ENCODE assay signal across 14 cellular contexts in genomic region chr7:50821457-50821977, GRCh38. TPM values are rescaled to one million over a fixed set of nuclear protein-coding genes. Genes with fewer than 3 reads are reported as not detected.
DNase-seq lines count a peak whose midpoint lies in the region; ATAC-seq, FAIRE-seq and TF ChIP-seq lines count a peak whose summit lies in the region.
"Had no signal": no experiment of that assay in that cellular context is flagged by ENCODE, and none has a peak within 500 bp of the region (broad histone marks: within the 10 kb centered on the region; RNA-seq: fewer than 3 reads in every experiment).

No MANE protein-coding gene starts in this region.

- H3K4ac ChIP-seq in mesenchymal stem cell (ENCODE audit: low read depth in 1 of 2, low read length in 2 of 2) = no peak overlapping the region

- H3K4me3 ChIP-seq in A549 (no peak overlapping the region), HCT116 (replicated peaks in 1 of 2; ENCODE audit: low read depth in 1 of 2, low read length in 2 of 2) (no peak overlapping the region), mesenchymal stem cell (ENCODE audit: insufficient read depth in 1 of 2, low read depth in 1 of 2, low read length in 2 of 2) (no peak overlapping the region)
- H3K4me3 ChIP-seq: BLaER1 had no signal

- H2BK12ac ChIP-seq in mesenchymal stem cell (ENCODE audit: low read length in 2 of 2) = no peak overlapping the region

- H4K91ac ChIP-seq in mesenchymal stem cell (ENCODE audit: low read length) = no peak overlapping the region

- WGBS in A549 (ENCODE audit: missing lambda C conversion rate) = 12% methylated on average over 11 of the region's 11 CpGs
- 77% methylated on average over 11 of the region's 11 CpGs for WGBS in mesenchymal stem cell

- H3K9ac ChIP-seq in HCT116 (ENCODE audit: low read length) = no peak overlapping the region
- no peak overlapping the region for H3K9ac ChIP-seq in mesenchymal stem cell (ENCODE audit: low read length)
- H3K9ac ChIP-seq: BLaER1 had no signal

- DNase-seq in A549 (ENCODE audit: low read depth in 1 of 2, low spot score in 1 of 2) = peak in 1 of 2 experiments; percentile 84
- no peak for DNase-seq in HCT116 (ENCODE audit: low read depth, low spot score)
- DNase-seq in SW480 (ENCODE audit: low spot score) = peak; percentile 33
- DNase-seq in mesenchymal stem cell = peak; percentile 55
- DNase-seq in AG08396 (ENCODE audit: low spot score) = no peak
- DNase-seq in effector memory CD8-positive, alpha-beta T cell = no peak
- DNase-seq: activated naive CD4-positive, alpha-beta T cell treated with anti-CD3 and anti-CD28 coated beads, Interleukin-2, amount 50 U/mL, for 16 hours; left colon; NCI-H1694 had no signal

- no peak for FAIRE-seq in A549 (lab: Jason Lieb, UNC)
- FAIRE-seq: G401.6 had no signal

- peaks cover 0 to 1% of the 10 kb centered on the region in 2 donors for H3K4me1 Mint-ChIP-seq in effector memory CD8-positive, alpha-beta T cell (ENCODE audit: low read depth in 2 of 2)
- H3K4me1 Mint-ChIP-seq: stimulated activated memory B cell treated with anti-CD40 and anti-IgM and Interleukin-4, amounts not matched to agents 10 μg/mL and 1 μg/mL and 100 μg/mL, for 72 hours had no signal

- H3K79me2 ChIP-seq in HCT116 (ENCODE audit: insufficient read depth, low read length) = no peaks in the 10 kb centered on the region

- no peaks in the 10 kb centered on the region for H3K9me2 ChIP-seq in HCT116 (ENCODE audit: insufficient read depth)

- H3K27ac ChIP-seq in A549 (peak overlapping the region; percentile 62 to 77), HCT116 (ENCODE audit: low read depth, low read length) (no peak overlapping the region), mesenchymal stem cell (ENCODE audit: low read length, poor library complexity, severe bottlenecking) (no peak overlapping the region)
- H3K27ac ChIP-seq: BLaER1 had no signal

- no peak for TF ChIP-seq EP300 in A549 (IDR thresholded peaks at IDR 0.05)

- H3K9me3 ChIP-seq in A549 = no peaks in the 10 kb centered on the region
- no peaks in the 10 kb centered on the region for H3K9me3 ChIP-seq in HCT116 (ENCODE audit: control insufficient read depth in 1 of 2, insufficient read depth in 1 of 2, low read depth in 1 of 2, low read length in 2 of 2)
- H3K9me3 ChIP-seq in mesenchymal stem cell (ENCODE audit: control insufficient read depth, low read length) = no peaks in the 10 kb centered on the region
- H3K9me3 ChIP-seq: BLaER1 had no signal

- H3K23ac ChIP-seq in mesenchymal stem cell (ENCODE audit: low read length in 2 of 2) = no peak overlapping the region

- H2AK5ac ChIP-seq in mesenchymal stem cell (ENCODE audit: low read length, severe bottlenecking) = no peak overlapping the region

- POLR2A ChIA-PET in A549 (lab: Yijun Ruan, JAX) (interaction anchor here (0.6 to 1.8 kb wide), 4 partner anchors 18 to 161 kb away, joined by 3 to 5 read pairs (median 4); no protein-coding TSS in a partner anchor), HCT116 (lab: Charles Lee) (no interaction called here)

- no TSS peak for BruUV-seq in HCT116 (replicated peaks; lab: Mats Ljungman, UMichigan)

- no peaks in the 10 kb centered on the region for H3K36me3 ChIP-seq in HCT116 (ENCODE audit: control insufficient read depth in 1 of 2, insufficient read depth in 2 of 2, low read length in 2 of 2)
- no peaks in the 10 kb centered on the region for H3K36me3 ChIP-seq in mesenchymal stem cell (ENCODE audit: control insufficient read depth in 1 of 2, insufficient read depth in 2 of 2, low read depth in 1 of 2, low read length in 2 of 2)
- H3K36me3 ChIP-seq: BLaER1 had no signal

- intact Hi-C loops in HCT116 (cut with micrococcal nuclease) = no loop called here

- H3K4me1 ChIP-seq in A549 = peaks cover 51% of the 10 kb centered on the region
- peaks cover 0 to 6% of the 10 kb centered on the region in 2 experiments; a peak in 3 of 4 replicates for H3K4me1 ChIP-seq in HCT116 (ENCODE audit: control insufficient read depth in 1 of 2, insufficient read depth in 2 of 2, low read length in 2 of 2)
- peaks cover 7% of the 10 kb centered on the region for H3K4me1 ChIP-seq in mesenchymal stem cell (ENCODE audit: control insufficient read depth, insufficient read depth, low read depth, low read length)
- H3K4me1 ChIP-seq: BLaER1 had no signal

- RAD21 ChIA-PET in HCT116 (lab: Charles Lee; ENCODE audit: low non-redundant PET in 1 of 2, low total read pairs in 2 of 2, uncharacterized antibody in 2 of 2, unreplicated experiment in 2 of 2) = no interaction called here

- TF ChIP-seq RAD21 in A549 (conservative IDR thresholded peaks at IDR 0.05 in 1 of 2, IDR thresholded peaks at IDR 0.05 in 1 of 2) = no peak
- TF ChIP-seq RAD21 in HCT116 (IDR thresholded peaks at IDR 0.05; ENCODE audit: low read depth) = no peak

- H4K20me1 ChIP-seq in HCT116 (ENCODE audit: insufficient read depth) = no peaks in the 10 kb centered on the region
- H4K20me1 ChIP-seq: BLaER1 had no signal

- TF ChIP-seq CTCF in A549 (IDR thresholded peaks at IDR 0.05) (no peak), HCT116 (IDR thresholded peaks at IDR 0.05 in 2 of 3, conservative IDR thresholded peaks at IDR 0.05 in 1 of 3; ENCODE audit: borderline replicate concordance in 1 of 3, insufficient read depth in 1 of 3, low read depth in 2 of 3, low read length in 2 of 3) (no peak)

- H3K9me3 Mint-ChIP-seq in effector memory CD8-positive, alpha-beta T cell = peaks cover 0 to 4% of the 10 kb centered on the region in 2 donors

- no peak overlapping the region for H3K18ac ChIP-seq in mesenchymal stem cell (ENCODE audit: low read depth in 1 of 2, low read length in 2 of 2)

- TF ChIP-seq POLR2A in A549 (IDR thresholded peaks at IDR 0.05; ENCODE audit: low read length) (no peak), HCT116 (IDR thresholded peaks at IDR 0.05; ENCODE audit: borderline replicate concordance, extremely low read depth, insufficient read depth, insufficient read length) (no peak)

- H3K27me3 Mint-ChIP-seq in effector memory CD8-positive, alpha-beta T cell = peaks cover 13 to 48% of the 10 kb centered on the region in 2 donors

- no peaks in the 10 kb centered on the region for H3K27me3 ChIP-seq in HCT116 (ENCODE audit: insufficient read depth, low read length)
- no peaks in the 10 kb centered on the region for H3K27me3 ChIP-seq in mesenchymal stem cell (ENCODE audit: control insufficient read depth in 1 of 2, insufficient read depth in 1 of 2, low read length in 2 of 2)
- H3K27me3 ChIP-seq: BLaER1 had no signal

- H2BK15ac ChIP-seq in mesenchymal stem cell (ENCODE audit: low read depth, poor library complexity, severe bottlenecking) = no peak overlapping the region

- H3K27ac Mint-ChIP-seq in effector memory CD8-positive, alpha-beta T cell = no peak overlapping the region
- H3K27ac Mint-ChIP-seq: stimulated activated memory B cell treated with anti-CD40 and anti-IgM and Interleukin-4, amounts not matched to agents 10 μg/mL and 1 μg/mL and 100 μg/mL, for 72 hours had no signal

- H4K8ac ChIP-seq in mesenchymal stem cell (ENCODE audit: low read length) = no peak overlapping the region

- H3K4me3 Mint-ChIP-seq in effector memory CD8-positive, alpha-beta T cell = no peak overlapping the region
- H3K4me3 Mint-ChIP-seq: stimulated activated memory B cell treated with anti-CD40 and anti-IgM and Interleukin-4, amounts not matched to agents 10 μg/mL and 1 μg/mL and 100 μg/mL, for 72 hours had no signal

- CTCF ChIA-PET in A549 (lab: Yijun Ruan, JAX) (interaction anchor here (0.9 to 2.9 kb wide), 5 partner anchors 9 to 246 kb away, joined by 3 to 12 read pairs (median 5); no protein-coding TSS in a partner anchor), HCT116 (lab: Charles Lee) (no interaction called here)

- H2AFZ ChIP-seq in HCT116 (ENCODE audit: low read depth, low read length, poor library complexity, severe bottlenecking) = no peak overlapping the region
- peak overlapping the region; percentile 10 for H2AFZ ChIP-seq in mesenchymal stem cell (ENCODE audit: low read depth, low read length)

- H3K79me1 ChIP-seq in mesenchymal stem cell (replicated peaks; ENCODE audit: low read length, poor library complexity, severe bottlenecking) = no peaks in the 10 kb centered on the region

- H3K14ac ChIP-seq in mesenchymal stem cell (ENCODE audit: low read length in 2 of 2) = no peak overlapping the region

- no peaks in the 10 kb centered on the region for H3K36me3 Mint-ChIP-seq in effector memory CD8-positive, alpha-beta T cell (ENCODE audit: insufficient read depth)
- H3K36me3 Mint-ChIP-seq: stimulated activated memory B cell treated with anti-CD40 and anti-IgM and Interleukin-4, amounts not matched to agents 10 μg/mL and 1 μg/mL and 100 μg/mL, for 72 hours had no signal

- peak overlapping the region; percentile 59 for H3K4me2 ChIP-seq in A549
- no peak overlapping the region for H3K4me2 ChIP-seq in HCT116 (ENCODE audit: low read length)
- no peak overlapping the region for H3K4me2 ChIP-seq in mesenchymal stem cell (ENCODE audit: low read length, poor library complexity, severe bottlenecking)
- H3K4me2 ChIP-seq: BLaER1 had no signal

- ATAC-seq in A549 (peak; percentile 65 to 74), HCT116 (no peak), GM21381 (IDR thresholded peaks at IDR 0.05; ENCODE audit: unreplicated experiment) (no peak), esophagus mucosa (no peak)
- no peak for ATAC-seq in effector memory CD8-positive, alpha-beta T cell (replicated peaks)
- ATAC-seq: left colon; stimulated activated memory B cell treated with anti-CD40 and anti-IgM and Interleukin-4, amounts not matched to agents 10 μg/mL and 1 μg/mL and 100 μg/mL, for 72 hours had no signal

- no peak overlapping the region for H2BK5ac ChIP-seq in mesenchymal stem cell (ENCODE audit: low read depth, low read length, poor library complexity, severe bottlenecking)

- H2BK120ac ChIP-seq in mesenchymal stem cell (ENCODE audit: low read depth, low read length) = no peak overlapping the region

TF ChIP-seq in A549, 52 proteins besides CTCF, POLR2A, EP300 and RAD21 (continues in another document):
- TF ChIP-seq FOXS1 (CRISPR knock-in tag; IDR thresholded peaks at IDR 0.05) = peak; percentile 61; the same call in 1 of the 2 replicates

TF ChIP-seq in HCT116, 20 proteins besides CTCF, POLR2A, EP300 and RAD21 (continues in another document):
- TF ChIP-seq TCF7L2 (IDR thresholded peaks at IDR 0.05; ENCODE audit: borderline replicate concordance, extremely low read depth, insufficient read depth, insufficient read length) (peak; percentile 19), SIN3A (IDR thresholded peaks at IDR 0.05; ENCODE audit: low read depth) (no peak), ELF1 (IDR thresholded peaks at IDR 0.05; ENCODE audit: borderline replicate concordance, low read depth) (no peak), CEBPB (IDR thresholded peaks at IDR 0.05; ENCODE audit: low read depth) (no peak), SRF (IDR thresholded peaks at IDR 0.05; ENCODE audit: low read depth) (no peak)

RNA-seq across cellular contexts. Expression of gene GRB10, which starts 38.8 kb away (rescaled TPM):
- polyA plus RNA-seq in A549 (2011; rRNA removed) (23.2 and 42.3 TPM in 2 replicates), A549 (2017; fragmentation: RNase III; extraction: RNeasy Plus Mini Kit Qiagen cat#74134 plus additional on column Dnase treatment) (34.7 to 37.6 TPM (median 37.0 TPM) in 3 replicates)
- 10.1 and 12.7 TPM in 2 replicates for polyA plus RNA-seq in A549 (2012; cell fraction: cytosol; rRNA removed)
- 19.9 and 33.8 TPM in 2 replicates for polyA plus RNA-seq in A549 (2012; cell fraction: nucleus; rRNA removed)
- polyA minus RNA-seq in A549 (2011; rRNA and poly(A)+ RNA removed) = 64.5 and 88.4 TPM in 2 replicates
- total RNA-seq in HCT116 (2021; ENCODE audit: unreplicated experiment) (37.3 TPM), esophagus mucosa (14.2 TPM)
- 19.2 and 20.6 TPM in 2 replicates for polyA plus RNA-seq in HCT116 (2012)
- 16.9 TPM for polyA plus RNA-seq in mesenchymal stem cell (2013, experiment 1 of 2)
- polyA plus RNA-seq in mesenchymal stem cell (2013, experiment 2 of 2) = 16.6 TPM

Comparison
In these comparisons a context has a peak if more than half of its experiments do, and no peak if none do; other contexts are left out.
1. ATAC-seq: peak in A549 (2 of 2); none in HCT116 (single experiment), GM21381 (single experiment), esophagus mucosa (single experiment) and effector memory CD8-positive, alpha-beta T cell (single experiment).
2. DNase-seq: peak in SW480 (single experiment) and mesenchymal stem cell (single experiment); none in HCT116 (single experiment), AG08396 (single experiment) and effector memory CD8-positive, alpha-beta T cell (0 of 3).
3. H3K27ac ChIP-seq: peak in A549 (2 of 2); none in HCT116 (single experiment) and mesenchymal stem cell (single experiment).
4. Of the 6 proteins assayed by ChIP-seq in both A549 and HCT116: peak only in A549: MAX; only in HCT116: none; in both: none; in neither: 5.